In the genomic region with DNA sequence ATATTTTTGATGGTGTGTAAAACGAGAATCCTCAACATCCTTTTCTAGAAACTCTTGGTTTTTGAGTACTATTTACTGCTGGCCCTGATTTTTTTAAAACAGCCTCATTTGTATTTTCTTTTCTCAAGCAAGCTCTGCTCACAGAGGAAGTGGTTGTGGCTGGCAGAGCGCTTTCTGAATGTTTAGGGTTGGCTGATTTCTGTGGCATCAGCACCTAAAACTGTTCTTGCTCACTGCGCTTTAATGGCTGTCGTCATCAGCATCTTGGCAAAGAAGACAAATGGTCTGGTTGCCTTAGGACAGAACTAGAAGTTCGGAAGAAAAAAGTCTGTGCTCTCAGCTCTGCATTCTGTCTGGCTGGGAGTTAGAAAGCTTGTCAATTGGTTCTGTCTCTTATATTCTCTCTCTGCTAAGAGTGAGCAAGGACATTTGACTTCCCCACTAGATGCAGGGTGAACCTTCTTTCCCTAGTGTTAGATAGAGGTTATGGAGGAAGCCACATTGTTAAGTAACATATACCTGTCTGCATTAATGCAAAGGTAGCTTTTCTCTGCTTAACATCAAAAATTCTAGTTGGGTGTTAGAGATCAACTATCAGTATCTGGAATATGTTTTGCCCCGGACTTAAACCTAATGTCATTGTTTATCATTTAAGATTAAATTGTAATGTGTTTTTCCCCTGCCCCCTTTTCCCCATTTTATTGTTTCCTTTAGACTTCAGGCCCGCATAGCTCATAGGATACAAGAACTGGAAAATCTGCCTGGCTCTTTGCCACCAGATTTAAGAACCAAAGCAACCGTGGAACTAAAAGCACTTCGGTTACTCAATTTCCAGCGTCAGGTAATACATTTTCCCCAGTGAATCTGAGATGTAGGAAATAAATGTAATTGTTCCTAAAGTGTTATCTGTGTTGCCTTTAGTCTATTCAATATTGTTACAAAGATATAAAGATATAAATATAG, we compare ENCODE assay signal across 9 cellular contexts. TPM values are rescaled to one million over a fixed set of nuclear protein-coding genes. Genes with fewer than 3 reads are reported as not detected.
DNase-seq lines count a peak whose midpoint lies in the region; ATAC-seq and TF ChIP-seq lines count a peak whose summit lies in the region.
"Had no signal": no experiment of that assay in that cellular context is flagged by ENCODE, and none has a peak within 500 bp of the region (broad histone marks: within the 10 kb centered on the region; RNA-seq: fewer than 3 reads in every experiment).

No MANE protein-coding gene starts in this region.

- no peaks in the 10 kb centered on the region for H3K27me3 ChIP-seq in SJCRH30

- H3K4me3 ChIP-seq in fibroblast of pulmonary artery (replicated peaks; ENCODE audit: low read depth, low read length): no peak overlapping the region
- H3K4me3 ChIP-seq in SJCRH30: no peak overlapping the region
- H3K4me3 ChIP-seq: A549 had no signal

- peak; percentile 62 for DNase-seq in activated gamma-delta T cell treated with Interleukin-2 at 50 U/mL for 16 hours
- DNase-seq in activated gamma-delta T cell (lab: John Stamatoyannopoulos, UW): no peak
- peak in 2 of 3 experiments; percentile 30 for DNase-seq in activated CD8-positive, alpha-beta memory T cell treated with anti-CD3 and anti-CD28 coated beads for 48 hours (ENCODE audit: low read depth in 2 of 3, low spot score in 2 of 3)
- peak; percentile 46 for DNase-seq in fibroblast of pulmonary artery (ENCODE audit: low read depth)
- DNase-seq in stimulated activated CD4-positive, alpha-beta T cell treated with anti-CD3 and anti-CD28 coated beads, Interleukin-12 subunit alpha, Interleukin-12 subunit beta, amount 100 ng/mL, for 48 hours (ENCODE audit: low read depth in 2 of 3, low spot score in 1 of 3): peak; percentile 45 to 61 (median 57)
- DNase-seq in SJCRH30: no peak
- no peak for DNase-seq in NCI-H1694 (lab: John Stamatoyannopoulos, UW)

- no peak overlapping the region for H3K27ac ChIP-seq in SJCRH30
- H3K27ac ChIP-seq: A549 had no signal

- peaks cover 5% of the 10 kb centered on the region; the same call in 1 of the 2 replicates for H3K4me1 ChIP-seq in SJCRH30
- H3K4me1 ChIP-seq: A549 had no signal

- H3K36me3 ChIP-seq in SJCRH30: peaks cover 12% of the 10 kb centered on the region

- TF ChIP-seq CTCF in fibroblast of pulmonary artery (IDR thresholded peaks at IDR 0.05; ENCODE audit: low read length, missing control alignments): no peak

- peak; percentile 96 for ATAC-seq in HG03196 (IDR thresholded peaks at IDR 0.05; ENCODE audit: unreplicated experiment)
- ATAC-seq: A549 had no signal

- H3K9me3 ChIP-seq in SJCRH30 (replicated peaks): no peaks in the 10 kb centered on the region; the same call in 1 of the 2 replicates
- H3K9me3 ChIP-seq: A549 had no signal

RNA-seq across cellular contexts. Expression of a gene that starts 39.0 kb away (rescaled TPM):
- 45.1 and 64.7 TPM in 2 replicates for total RNA-seq in SJCRH30 (2014; rRNA removed; shearing (Covaris generic))

Comparison
In these comparisons a context has a peak if more than half of its experiments do, and no peak if none do; other contexts are left out.
1. DNase-seq: peak in activated gamma-delta T cell treated with Interleukin-2 at 50 U/mL for 16 hours (single experiment), activated CD8-positive, alpha-beta memory T cell treated with anti-CD3 and anti-CD28 coated beads for 48 hours (2 of 3), fibroblast of pulmonary artery (single experiment) and stimulated activated CD4-positive, alpha-beta T cell treated with anti-CD3 and anti-CD28 coated beads, Interleukin-12 subunit alpha, Interleukin-12 subunit beta, amount 100 ng/mL, for 48 hours (3 of 3); none in activated gamma-delta T cell (single experiment), SJCRH30 (0 of 2) and NCI-H1694 (single experiment).